28 cellular contexts compared by ENCODE assay signal in genomic region chr4:59676389-59676788, GRCh38.
"Had no signal": no experiment of that assay in that cellular context is flagged by ENCODE, and none has a peak within 500 bp of the region (broad histone marks: within the 10 kb centered on the region; RNA-seq: fewer than 3 reads in every experiment).

No MANE protein-coding gene starts in this region.

- H3K36me3 ChIP-seq: neural progenitor cell, ovary, spleen, suprapubic skin, tibial artery, transverse colon, upper lobe of left lung, vagina had no signal

- DNase-seq: naive thymus-derived CD8-positive, alpha-beta T cell; occipital lobe; ovary; posterior cingulate gyrus; psoas muscle; right cardiac atrium; spleen; stimulated activated CD4-positive, alpha-beta T cell treated with anti-CD3 and anti-CD28 coated beads, Interleukin-12 subunit alpha, Interleukin-12 subunit beta, amount 100 ng/mL, for 4 hours; stimulated activated CD4-positive, alpha-beta T cell treated with anti-CD3 and anti-CD28 coated beads, Interleukin-1b, Interleukin-23, amount 100 ng/mL, for 48 hours; stimulated activated CD4-positive, alpha-beta T cell treated with anti-CD3 and anti-CD28 coated beads, Interleukin-4, amount 100 ng/mL, for 1 hour; stimulated activated CD4-positive, alpha-beta T cell treated with anti-CD3 and anti-CD28 coated beads, Interleukin-4, amount 100 ng/mL, for 4 hours; stimulated activated CD8-positive, alpha-beta memory T cell treated with anti-CD3 and anti-CD28 coated beads, Interleukin-4, amount 100 ng/mL, for 48 hours; stimulated activated naive CD4-positive, alpha-beta T cell; stimulated activated naive CD8-positive, alpha-beta T cell treated with anti-CD3 and anti-CD28 coated beads, Interleukin-15, amount 100 ng/mL, for 72 hours; stimulated activated naive CD8-positive, alpha-beta T cell treated with anti-CD3 and anti-CD28 coated beads, Interleukin-15, Interleukin-2, amounts not matched to agents 100 U/mL and 50 U/mL, for 24 hours; substantia nigra; testis; tibial artery; transverse colon; upper lobe of left lung had no signal

- H3K9me3 ChIP-seq: ovary, psoas muscle, suprapubic skin, testis, tibial artery, transverse colon, upper lobe of left lung, vagina had no signal

- H2AFZ ChIP-seq: neural progenitor cell, parathyroid adenoma had no signal

- H3K9ac ChIP-seq: neural progenitor cell, parathyroid adenoma had no signal

- H3K27me3 ChIP-seq: neural progenitor cell, ovary, spleen, suprapubic skin, testis, tibial artery, transverse colon, upper lobe of left lung, vagina had no signal

- H3K79me2 ChIP-seq: parathyroid adenoma had no signal

- H3K4me3 ChIP-seq: neural progenitor cell, ovary, psoas muscle, skin epidermis, smooth muscle cell, spleen, suprapubic skin, testis, tibial artery, transverse colon, upper lobe of left lung, vagina had no signal

- H3K4me2 ChIP-seq: neural progenitor cell, smooth muscle cell had no signal

- H3K4me1 ChIP-seq: neural progenitor cell, parathyroid adenoma, psoas muscle, spleen, suprapubic skin, testis, tibial artery, transverse colon, upper lobe of left lung, vagina had no signal

- H3K27ac ChIP-seq: neural progenitor cell, ovary, parathyroid adenoma, psoas muscle, skin epidermis, spleen, suprapubic skin, testis, tibial artery, transverse colon, upper lobe of left lung, vagina had no signal

- ATAC-seq: naive thymus-derived CD8-positive, alpha-beta T cell; psoas muscle; right cardiac atrium; sciatic nerve; stimulated activated memory B cell treated with anti-CD40 and anti-IgM and Interleukin-4, amounts not matched to agents 10 μg/mL and 1 μg/mL and 100 μg/mL, for 72 hours; stimulated activated naive CD8-positive, alpha-beta T cell treated with anti-CD3 and anti-CD28 coated beads, Interleukin-15, amount 100 ng/mL, for 72 hours; stimulated activated naive CD8-positive, alpha-beta T cell treated with anti-CD3 and anti-CD28 coated beads, Interleukin-15, Interleukin-2, amounts not matched to agents 100 U/mL and 50 U/mL, for 24 hours had no signal
